ENCODE assay signal across 9 cellular contexts in the genomic region with DNA sequence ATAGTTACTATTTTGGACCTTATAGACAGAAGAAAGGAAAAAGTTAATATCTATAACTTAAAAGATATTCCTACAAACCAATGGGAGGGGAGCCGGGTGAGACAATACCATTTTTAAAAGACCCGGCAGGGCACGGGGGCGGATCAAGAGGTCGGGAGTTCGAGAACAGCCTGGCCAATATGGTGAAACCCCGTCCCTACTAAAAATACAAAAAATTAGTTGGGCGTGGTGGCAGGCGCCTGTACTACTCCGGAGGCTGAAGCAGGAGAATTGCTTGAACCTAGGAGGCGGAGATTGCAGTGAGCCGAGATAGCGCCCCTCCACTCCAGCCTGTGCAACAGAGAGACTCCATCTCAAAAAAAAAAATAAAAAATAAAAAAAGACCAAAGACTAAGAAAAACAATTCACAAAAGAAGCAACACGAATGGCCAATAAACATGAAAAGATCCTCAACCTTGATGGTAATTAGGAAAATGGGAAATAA. TPM values are rescaled to one million over a fixed set of nuclear protein-coding genes. Genes with fewer than 3 reads are reported as not detected.
DNase-seq lines count a peak whose midpoint lies in the region; ATAC-seq and TF ChIP-seq lines count a peak whose summit lies in the region.
"Had no signal": no experiment of that assay in that cellular context is flagged by ENCODE, and none has a peak within 500 bp of the region (broad histone marks: within the 10 kb centered on the region; RNA-seq: fewer than 3 reads in every experiment).

No MANE protein-coding gene starts in this region.

- intact Hi-C loops in gastrocnemius medialis (cut with DNase I; ENCODE audit: low total_unique reads), result no loop called here

- H3K4me1 ChIP-seq in SJCRH30, result peaks cover 36% of the 10 kb centered on the region
- H3K4me1 ChIP-seq in gastrocnemius medialis, result peaks cover 29 to 31% of the 10 kb centered on the region in 2 donors

- H3K9me3 ChIP-seq in SJCRH30 (replicated peaks), result 0 out of 2 replicates have a peak, but pooled peaks cover 3% of the 10 kb centered on the region
- no peaks in the 10 kb centered on the region for H3K9me3 ChIP-seq in gastrocnemius medialis
- H3K9me3 ChIP-seq: adrenal gland had no signal

- H3K27me3 ChIP-seq in SJCRH30 (no peaks in the 10 kb centered on the region), gastrocnemius medialis (no peaks in the 10 kb centered on the region)
- H3K27me3 ChIP-seq: adrenal gland had no signal

- TF ChIP-seq POLR2A in gastrocnemius medialis (IDR thresholded peaks at IDR 0.05), result no peak

- in situ Hi-C loops in gastrocnemius medialis (cut with MboI; ENCODE audit: low sequenced_read_pairs in 4 of 4), result loop anchor here in 2 of 4 donors (5.0 to 10.0 kb wide), 2 partner anchors 75 to 82 kb away; a partner anchor contains a TSS

- TF ChIP-seq CTCF in epithelial cell of esophagus (IDR thresholded peaks at IDR 0.05; ENCODE audit: insufficient read depth, low read depth, low read length, missing control alignments), result no peak
- no peak for TF ChIP-seq CTCF in gastrocnemius medialis (IDR thresholded peaks at IDR 0.05 in 4 of 5, conservative IDR thresholded peaks at IDR 0.05 in 1 of 5)

- H3K4me3 ChIP-seq in SJCRH30 (peak overlapping the region; percentile 86), epithelial cell of esophagus (ENCODE audit: low read length) (peak overlapping the region; percentile 96), gastrocnemius medialis (peak overlapping the region; percentile 82 to 98 (median 88))

- H3K27ac ChIP-seq in SJCRH30 (peak overlapping the region; percentile 80), gastrocnemius medialis (peak overlapping the region; percentile 93 to 98 (median 95))

- ATAC-seq in gastrocnemius medialis, result no peak
- no peak for ATAC-seq in HG02610 (IDR thresholded peaks at IDR 0.05; ENCODE audit: unreplicated experiment)

- H3K36me3 ChIP-seq in SJCRH30 (peaks cover 4% of the 10 kb centered on the region; the same call in 1 of the 2 replicates), gastrocnemius medialis (no peaks in the 10 kb centered on the region)
- H3K36me3 ChIP-seq: adrenal gland had no signal

- DNase-seq in NCI-H2081 (lab: John Stamatoyannopoulos, UW) (peak; percentile 22 to 37), NCI-H2081 treated with DMSO at 0.1 percent for 48 hours (lab: John Stamatoyannopoulos, UW) (no peak), SJCRH30 (peak in 1 of 2 experiments; percentile 13), epithelial cell of esophagus (ENCODE audit: low read depth) (no peak), gastrocnemius medialis (no peak), hypothalamus (lab: John Stamatoyannopoulos, UW) (no peak), NCI-H2029 treated with DMSO at 0.1 percent for 48 hours (lab: John Stamatoyannopoulos, UW) (no peak)

RNA-seq across cellular contexts. Expression of a gene that starts 1.2 kb away (rescaled TPM):
- 139 and 150 TPM in 2 replicates for total RNA-seq in SJCRH30 (2014; rRNA removed; shearing (Covaris generic))
- 100 to 1,000 TPM in 1 of 4 donors, 10 to 100 TPM in 3; 65.2 to 119 (median 89.9) TPM for total RNA-seq in gastrocnemius medialis

Comparison
In these comparisons a context has a peak if more than half of its experiments do, and no peak if none do; other contexts are left out.
1. DNase-seq: peak in NCI-H2081 (2 of 2); none in NCI-H2081 treated with DMSO at 0.1 percent for 48 hours (single experiment), epithelial cell of esophagus (single experiment), gastrocnemius medialis (0 of 2), hypothalamus (0 of 51) and NCI-H2029 treated with DMSO at 0.1 percent for 48 hours (single experiment).
2. Peak in every context shown above with its lines, with median percentiles within 50 percentile points of each other: H3K4me3 ChIP-seq.